ENCODE assay signal across 22 cellular contexts in the genomic region with DNA sequence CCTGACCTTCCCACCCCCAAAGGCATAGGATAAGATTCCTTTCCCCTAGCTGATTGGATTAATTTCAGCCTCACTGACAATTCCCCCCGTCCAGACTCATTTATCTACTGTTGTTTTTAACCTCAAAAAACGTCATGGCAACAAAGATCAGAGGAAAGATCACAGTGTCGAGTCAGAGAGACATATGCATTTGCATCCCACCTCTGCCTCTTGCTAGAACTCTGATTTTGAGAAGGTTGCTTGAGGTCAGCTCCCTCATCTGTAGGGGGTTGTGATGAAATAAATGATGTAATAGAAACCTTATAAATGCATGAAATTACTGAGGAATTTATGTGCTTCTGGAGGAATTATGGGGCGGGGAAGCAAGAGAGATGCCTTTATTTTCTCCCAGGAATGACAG. TPM values are rescaled to one million over a fixed set of nuclear protein-coding genes. Genes with fewer than 3 reads are reported as not detected.
"Had no signal": no experiment of that assay in that cellular context is flagged by ENCODE, and none has a peak within 500 bp of the region (broad histone marks: within the 10 kb centered on the region; RNA-seq: fewer than 3 reads in every experiment).

No MANE protein-coding gene starts in this region.

- H3K4me3 ChIP-seq: prostate gland, tibial nerve had no signal

- H3K4me1 ChIP-seq: prostate gland, tibial nerve had no signal

- H3K36me3 ChIP-seq: brain microvascular endothelial cell, prostate gland, tibial nerve had no signal

- H3K27ac ChIP-seq: brain microvascular endothelial cell, prostate gland, tibial nerve had no signal

- H3K27me3 ChIP-seq: brain microvascular endothelial cell, tibial nerve had no signal

- DNase-seq: activated B cell treated with CpG ODN at 0.5 μM for 24 hours; activated CD4-positive, alpha-beta T cell treated with anti-CD3 and anti-CD28 coated beads for 48 hours; activated CD8-positive, alpha-beta T cell treated with anti-CD3 and anti-CD28 coated beads for 36 hours; activated gamma-delta T cell; activated naive CD8-positive, alpha-beta T cell treated with anti-CD3 and anti-CD28 coated beads for 36 hours; activated T-cell treated with anti-CD3 and anti-CD28 coated beads, Interleukin-2, amount 50 U/mL, for 4 hours; brain microvascular endothelial cell; effector CD8-positive, alpha-beta T cell; foreskin fibroblast; hypothalamus; kidney; left ventricle myocardium superior; occipital lobe; right cardiac atrium; small intestine; stimulated activated CD4-positive, alpha-beta T cell treated with anti-CD3 and anti-CD28 coated beads, Interleukin-4, amount 100 ng/mL, for 24 hours; stimulated activated CD8-positive, alpha-beta memory T cell treated with anti-CD3 and anti-CD28 coated beads, Interleukin-4, amount 100 ng/mL, for 48 hours; stimulated activated naive CD4-positive, alpha-beta T cell treated with Interleukin-2 at 50 U/mL for 16 hours; substantia nigra had no signal

- ATAC-seq: activated CD8-positive, alpha-beta T cell treated with anti-CD3 and anti-CD28 coated beads for 36 hours; activated T-cell treated with anti-CD3 and anti-CD28 coated beads, Interleukin-2, amount 50 U/mL, for 4 hours; left ventricle myocardium superior; natural killer cell treated with Interleukin-12 subunit alpha and Interleukin-12 subunit beta and Interleukin-15 and Interleukin-18, amount 100 ng/mL, for 72 hours; right cardiac atrium had no signal

- H3K9me3 ChIP-seq: prostate gland, tibial nerve had no signal

RNA-seq across cellular contexts. Expression of gene SYN3, which starts 53.3 kb away (rescaled TPM):
- total RNA-seq: activated CD8-positive, alpha-beta T cell treated with anti-CD3 and anti-CD28 coated beads for 36 hours; activated naive CD8-positive, alpha-beta T cell treated with anti-CD3 and anti-CD28 coated beads for 36 hours; activated T-cell treated with anti-CD3 and anti-CD28 coated beads, Interleukin-2, amount 50 U/mL, for 4 hours; left ventricle myocardium superior; natural killer cell treated with Interleukin-12 subunit alpha and Interleukin-12 subunit beta and Interleukin-15 and Interleukin-18, amount 100 ng/mL, for 72 hours had no signal
